Comparison of ENCODE assay signal across 8 cellular contexts in the genomic region with DNA sequence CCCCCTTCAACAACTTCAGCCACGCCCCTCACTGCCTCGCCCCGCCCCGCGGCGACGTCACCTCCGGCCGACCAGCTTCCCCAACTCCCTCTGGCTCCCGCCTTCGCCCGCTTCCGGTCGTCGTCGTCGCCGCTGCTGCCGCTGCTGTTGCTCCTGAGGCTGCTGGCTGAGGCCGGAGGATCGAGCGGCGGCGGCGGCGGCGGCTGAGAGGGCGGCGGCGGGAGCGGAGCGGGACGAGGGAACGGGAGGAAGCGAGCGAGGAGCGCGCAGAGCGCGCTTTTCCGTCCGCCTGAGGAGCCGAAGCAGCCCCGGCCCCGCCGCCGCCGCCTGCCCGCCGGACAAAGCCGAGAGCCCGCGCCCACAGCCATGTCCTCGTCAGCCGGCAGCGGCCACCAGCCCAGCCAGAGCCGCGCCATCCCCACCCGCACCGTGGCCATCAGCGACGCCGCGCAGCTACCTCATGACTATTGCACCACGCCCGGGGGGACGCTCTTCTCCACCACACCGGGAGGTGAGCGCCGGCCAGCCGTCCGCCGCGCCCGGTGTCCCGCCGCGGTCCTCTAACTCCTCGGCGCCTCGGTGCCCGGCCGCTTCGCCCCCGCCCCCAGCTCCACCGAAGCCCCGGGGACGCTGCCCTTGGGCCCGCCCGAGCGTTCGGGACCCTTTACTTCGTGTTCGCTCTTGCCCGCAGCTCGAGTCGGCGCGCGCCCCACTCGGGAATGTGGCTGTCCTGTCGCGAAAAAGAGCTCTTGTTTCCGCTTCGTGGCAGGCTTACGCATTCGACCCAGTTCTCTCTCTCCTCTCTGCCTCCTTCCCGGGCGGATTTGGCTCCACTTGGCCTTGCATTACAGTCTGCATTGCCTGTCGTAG. TPM values are rescaled to one million over a fixed set of nuclear protein-coding genes. Genes with fewer than 3 reads are reported as not detected.
DNase-seq lines count a peak whose midpoint lies in the region; ATAC-seq and TF ChIP-seq lines count a peak whose summit lies in the region.

Gene EIF4EBP2 (plus strand): TSS at position 110 of the 870 bp plus-strand sequence. CDS start 257 bp downstream, at position 367.

- peak within 1 kb of the TSS; percentile 85 for H3K4me3 ChIP-seq in GM06990 (replicated peaks; ENCODE audit: low read depth, low read length)

- no peak for TF ChIP-seq CTCF in GM06990 (IDR thresholded peaks at IDR 0.05; ENCODE audit: insufficient read depth, low read length, poor library complexity, severe bottlenecking)

- no peaks in the 10 kb centered on the region for H3K9me3 Mint-ChIP-seq in activated naive CD4-positive, alpha-beta T cell treated with anti-CD3 and anti-CD28 coated beads, Interleukin-2, amount 50 U/mL, for 72 hours

- peak within 1 kb of the TSS; percentile 87 to 92 for H3K27ac Mint-ChIP-seq in activated naive CD4-positive, alpha-beta T cell treated with anti-CD3 and anti-CD28 coated beads, Interleukin-2, amount 50 U/mL, for 72 hours

- peaks cover 0 to 22% of the 10 kb centered on the region in 2 donors for H3K36me3 Mint-ChIP-seq in activated naive CD4-positive, alpha-beta T cell treated with anti-CD3 and anti-CD28 coated beads, Interleukin-2, amount 50 U/mL, for 72 hours

- DNase-seq in GM06990 (ENCODE audit: extremely low read depth, insufficient read length) (peak; percentile 99), NCI-H1092 treated with DMSO at 0.1 percent for 48 hours (lab: John Stamatoyannopoulos, UW) (peak; percentile 91), SKM-1 treated with dmso at 0.1 percent for 144 hours (lab: John Stamatoyannopoulos, UW; ENCODE audit: unreplicated experiment) (peak; percentile 93), glomerular endothelial cell (ENCODE audit: extremely low read depth, low read depth, low spot score) (peak; percentile 47), occipital lobe (lab: John Stamatoyannopoulos, UW) (peak; percentile 97)
- peak; percentile 97 to 100 for DNase-seq in activated naive CD4-positive, alpha-beta T cell treated with anti-CD3 and anti-CD28 coated beads, Interleukin-2, amount 50 U/mL, for 72 hours (ENCODE audit: low spot score in 2 of 2)

- H3K36me3 ChIP-seq in GM06990 (ENCODE audit: control insufficient read depth, insufficient read depth, low read length) = no peaks in the 10 kb centered on the region

- H3K27me3 ChIP-seq in GM06990 (replicated peaks; ENCODE audit: control insufficient read depth, insufficient read depth, low read length) = no peaks in the 10 kb centered on the region

- peak within 1 kb of the TSS; percentile 74 for H3K27ac ChIP-seq in temporal lobe (ENCODE audit: low read depth, low read length)

- peak; percentile 84 for ATAC-seq in HG02588 (IDR thresholded peaks at IDR 0.05; ENCODE audit: unreplicated experiment)
- ATAC-seq in activated naive CD4-positive, alpha-beta T cell treated with anti-CD3 and anti-CD28 coated beads, Interleukin-2, amount 50 U/mL, for 72 hours = peak; percentile 97 to 98

RNA-seq across cellular contexts. Expression of gene EIF4EBP2, which starts in this region (rescaled TPM):
- total RNA-seq in activated naive CD4-positive, alpha-beta T cell treated with anti-CD3 and anti-CD28 coated beads, Interleukin-2, amount 50 U/mL, for 72 hours = 10 to 100 TPM in 1 of 2 donors, 1 to 10 TPM in 1; 9.2 to 24.3 TPM
- total RNA-seq in glomerular endothelial cell (37.2 and 38.7 TPM in 2 replicates), occipital lobe (62.5 TPM), temporal lobe (75.2 TPM)

Comparison
In these comparisons a context has a peak if more than half of its experiments do, and no peak if none do; other contexts are left out.
1. Peak in every context shown above with its lines: DNase-seq, ATAC-seq, H3K4me3 ChIP-seq and H3K27ac ChIP-seq.
2. DNase-seq: peak in every context shown above with its lines; median percentile 99 in GM06990; 98 in activated naive CD4-positive, alpha-beta T cell treated with anti-CD3 and anti-CD28 coated beads, Interleukin-2, amount 50 U/mL, for 72 hours; 97 in occipital lobe; 93 in SKM-1 treated with dmso at 0.1 percent for 144 hours; 91 in NCI-H1092 treated with DMSO at 0.1 percent for 48 hours; 47 in glomerular endothelial cell.